9 cellular contexts compared by ENCODE assay signal in genomic region chr7:118214051-118214832, GRCh38. TPM values are rescaled to one million over a fixed set of nuclear protein-coding genes. Genes with fewer than 3 reads are reported as not detected.
DNase-seq lines count a peak whose midpoint lies in the region; ATAC-seq, FAIRE-seq and TF ChIP-seq lines count a peak whose summit lies in the region.
"Had no signal": no experiment of that assay in that cellular context is flagged by ENCODE, and none has a peak within 500 bp of the region (broad histone marks: within the 10 kb centered on the region; RNA-seq: fewer than 3 reads in every experiment).

No MANE protein-coding gene starts in this region.

- DNase-seq in SIG-M5 treated with dmso at 0.1 percent for 504 hours (lab: John Stamatoyannopoulos, UW; ENCODE audit: unreplicated experiment), result peak; percentile 7
- DNase-seq in SIG-M5 (lab: John Stamatoyannopoulos, UW), result no peak
- DNase-seq in NCI-H510A treated with DMSO at 0.1 percent for 48 hours (lab: John Stamatoyannopoulos, UW), result peak; percentile 63
- peak; percentile 66 to 68 for DNase-seq in activated CD8-positive, alpha-beta memory T cell treated with anti-CD3 and anti-CD28 coated beads for 4 hours (ENCODE audit: low read depth in 2 of 2)
- peak; percentile 90 for DNase-seq in endothelial cell of umbilical vein (ENCODE audit: low read depth, low spot score)
- peak; percentile 63 for DNase-seq in naive B cell
- DNase-seq in stimulated activated naive CD8-positive, alpha-beta T cell treated with anti-CD3 and anti-CD28 coated beads, Interleukin-15, Interleukin-2, amounts not matched to agents 100 U/mL and 50 U/mL, for 24 hours, result peak; percentile 83

- H3K4me1 ChIP-seq in endothelial cell of umbilical vein (ENCODE audit: control insufficient read depth, extremely low read depth, insufficient read depth, low read length), result peaks cover 3% of the 10 kb centered on the region

- peak overlapping the region; percentile 93 for H2AFZ ChIP-seq in endothelial cell of umbilical vein (ENCODE audit: low read depth, low read length)

- H3K27me3 Mint-ChIP-seq in naive B cell, result peaks cover 27 to 36% (median 32%) of the 10 kb centered on the region in 3 donors

- H3K4me3 Mint-ChIP-seq in naive B cell, result peak overlapping the region; percentile 81 to 96 (median 90)

- no peaks in the 10 kb centered on the region for H4K20me1 ChIP-seq in endothelial cell of umbilical vein (replicated peaks; ENCODE audit: control insufficient read depth, extremely low read depth, insufficient read depth, low read length)

- H3K9me3 ChIP-seq in endothelial cell of umbilical vein (replicated peaks; ENCODE audit: control insufficient read depth, insufficient read depth, low read length), result no peaks in the 10 kb centered on the region

- no peak for TF ChIP-seq CTCF in endothelial cell of umbilical vein (IDR thresholded peaks at IDR 0.05; ENCODE audit: extremely low read depth in 1 of 2, insufficient read depth in 1 of 2, low read depth in 1 of 2, low read length in 2 of 2)

- dilution Hi-C loops in endothelial cell of umbilical vein (cut with MboI; ENCODE audit: extremely low pct_ligation_motif_present, low sequenced_read_pairs), result no loop called here

- CTCF ChIA-PET in endothelial cell of umbilical vein (lab: Charles Lee), result interaction anchor here (0.9 to 1.5 kb wide), 2 partner anchors 8 to 19 kb away, joined by 4 to 5 read pairs; no protein-coding TSS in a partner anchor

- no peaks in the 10 kb centered on the region for H3K36me3 Mint-ChIP-seq in naive B cell

- H3K27ac Mint-ChIP-seq in naive B cell, result peak overlapping the region; percentile 25 to 94 (median 77)

- ATAC-seq in HG02973 (IDR thresholded peaks at IDR 0.05; ENCODE audit: unreplicated experiment) (peak; percentile 95), naive B cell (ENCODE audit: low read depth in 2 of 2) (peak; percentile 89 to 90)
- ATAC-seq in stimulated activated naive CD8-positive, alpha-beta T cell treated with anti-CD3 and anti-CD28 coated beads, Interleukin-15, Interleukin-2, amounts not matched to agents 100 U/mL and 50 U/mL, for 24 hours, result peak; percentile 92

- H3K27me3 ChIP-seq in endothelial cell of umbilical vein (ENCODE audit: control insufficient read depth in 2 of 2, insufficient read depth in 2 of 2, low read length in 2 of 2), result peaks cover 0 to 2% of the 10 kb centered on the region in 2 experiments

- no peaks in the 10 kb centered on the region for H3K79me2 ChIP-seq in endothelial cell of umbilical vein (ENCODE audit: control insufficient read depth, insufficient read depth, low read length)

- TF ChIP-seq POLR2A in endothelial cell of umbilical vein (IDR thresholded peaks at IDR 0.05; ENCODE audit: low read depth, low read length), result peak; percentile 59

- intact Hi-C loops in endothelial cell of umbilical vein (cut with micrococcal nuclease), result loop anchor here (1.0 kb wide), 1 partner anchor 30 kb away; the partner anchor contains the start of gene LSM8

- H3K27ac ChIP-seq in endothelial cell of umbilical vein (ENCODE audit: insufficient read depth, low read depth, low read length), result no peak overlapping the region
- H3K27ac ChIP-seq: C4-2B had no signal

- H3K9me3 Mint-ChIP-seq in naive B cell, result no peaks in the 10 kb centered on the region

- H3K9ac ChIP-seq in endothelial cell of umbilical vein (replicated peaks; ENCODE audit: extremely low read depth, insufficient read depth, low read length), result peak overlapping the region; percentile 38

- peaks cover 13 to 18% (median 16%) of the 10 kb centered on the region in 3 donors for H3K4me1 Mint-ChIP-seq in naive B cell

- peak; percentile 82 for FAIRE-seq in endothelial cell of umbilical vein (lab: Jason Lieb, UNC)

- no peaks in the 10 kb centered on the region for H3K36me3 ChIP-seq in endothelial cell of umbilical vein (ENCODE audit: control insufficient read depth in 2 of 2, extremely low read depth in 1 of 2, insufficient read depth in 2 of 2, low read length in 2 of 2)

- H3K4me2 ChIP-seq in endothelial cell of umbilical vein (ENCODE audit: insufficient read depth, low read length), result peak overlapping the region; percentile 75

- TSS peak; percentile 50 for BruUV-seq in endothelial cell of umbilical vein (replicated peaks; lab: Mats Ljungman, UMichigan)

- peak overlapping the region; percentile 42 to 66 (median 44) for H3K4me3 ChIP-seq in endothelial cell of umbilical vein (replicated peaks in 1 of 3; ENCODE audit: insufficient read depth in 1 of 3, low read depth in 1 of 3, low read length in 3 of 3)

- H3K9me1 ChIP-seq in endothelial cell of umbilical vein (replicated peaks; ENCODE audit: control insufficient read depth, extremely low read depth, insufficient read depth, low read length), result no peaks in the 10 kb centered on the region

- POLR2A ChIA-PET in endothelial cell of umbilical vein (lab: Charles Lee), result no interaction called here

TF ChIP-seq in endothelial cell of umbilical vein, 7 proteins besides CTCF, POLR2A, EP300 and RAD21:
- TF ChIP-seq MYC (IDR thresholded peaks at IDR 0.05; ENCODE audit: low read depth, low read length) (no peak), GATA2 (IDR thresholded peaks at IDR 0.05; ENCODE audit: insufficient read depth, insufficient read length, low read depth, low read length) (no peak), POLR2AphosphoS5 (IDR thresholded peaks at IDR 0.05; ENCODE audit: insufficient read depth, low read depth, low read length) (peak; percentile 40)

RNA-seq across cellular contexts. Expression of gene ANKRD7, which starts 10.3 kb away (rescaled TPM):
- total RNA-seq in endothelial cell of umbilical vein, result 0.82 TPM in 1 of 2 replicates, not detected in the other
- polyA plus RNA-seq in endothelial cell of umbilical vein (not detected in 2 replicates), naive B cell (ENCODE audit: low read depth in 6 of 6) (1 to 10 TPM in 1 of 6 donors, not detected in 5; 2.2 TPM)
- polyA plus RNA-seq in endothelial cell of umbilical vein (2011; cell fraction: cytosol; rRNA removed), result 0.06 and 0.11 TPM in 2 replicates
- 0.38 and 0.45 TPM in 2 replicates for polyA plus RNA-seq in endothelial cell of umbilical vein (2011; cell fraction: nucleus; rRNA removed)
- 0.51 TPM in 1 of 2 replicates, not detected in the other for polyA plus RNA-seq in endothelial cell of umbilical vein (2012)
- 0.70 and 1.00 TPM in 2 replicates for polyA minus RNA-seq in endothelial cell of umbilical vein
- not detected for polyA minus RNA-seq in endothelial cell of umbilical vein (2011; cell fraction: cytosol; rRNA and poly(A)+ RNA removed)
- 1.0 and 1.8 TPM in 2 replicates for polyA minus RNA-seq in endothelial cell of umbilical vein (2011; cell fraction: nucleus; rRNA and poly(A)+ RNA removed)

RNA-seq across cellular contexts. Expression of gene LSM8, which starts 30.3 kb away (rescaled TPM):
- total RNA-seq in endothelial cell of umbilical vein, result 34.1 and 39.6 TPM in 2 replicates
- polyA plus RNA-seq in endothelial cell of umbilical vein, result 26.8 and 35.1 TPM in 2 replicates
- 98.6 and 107 TPM in 2 replicates for polyA plus RNA-seq in endothelial cell of umbilical vein (2011; cell fraction: cytosol; rRNA removed)
- 44.3 and 50.5 TPM in 2 replicates for polyA plus RNA-seq in endothelial cell of umbilical vein (2011; cell fraction: nucleus; rRNA removed)
- 35.6 and 46.6 TPM in 2 replicates for polyA plus RNA-seq in endothelial cell of umbilical vein (2012)
- 41.1 and 43.7 TPM in 2 replicates for polyA minus RNA-seq in endothelial cell of umbilical vein
- 17.4 TPM for polyA minus RNA-seq in endothelial cell of umbilical vein (2011; cell fraction: cytosol; rRNA and poly(A)+ RNA removed)
- polyA minus RNA-seq in endothelial cell of umbilical vein (2011; cell fraction: nucleus; rRNA and poly(A)+ RNA removed), result 18.1 and 25.1 TPM in 2 replicates
- 10 to 100 TPM; 23.9 to 51.7 (median 41.2) TPM for polyA plus RNA-seq in naive B cell (ENCODE audit: low read depth in 6 of 6)
